1 cellular context compared by ENCODE assay signal in the genomic region with DNA sequence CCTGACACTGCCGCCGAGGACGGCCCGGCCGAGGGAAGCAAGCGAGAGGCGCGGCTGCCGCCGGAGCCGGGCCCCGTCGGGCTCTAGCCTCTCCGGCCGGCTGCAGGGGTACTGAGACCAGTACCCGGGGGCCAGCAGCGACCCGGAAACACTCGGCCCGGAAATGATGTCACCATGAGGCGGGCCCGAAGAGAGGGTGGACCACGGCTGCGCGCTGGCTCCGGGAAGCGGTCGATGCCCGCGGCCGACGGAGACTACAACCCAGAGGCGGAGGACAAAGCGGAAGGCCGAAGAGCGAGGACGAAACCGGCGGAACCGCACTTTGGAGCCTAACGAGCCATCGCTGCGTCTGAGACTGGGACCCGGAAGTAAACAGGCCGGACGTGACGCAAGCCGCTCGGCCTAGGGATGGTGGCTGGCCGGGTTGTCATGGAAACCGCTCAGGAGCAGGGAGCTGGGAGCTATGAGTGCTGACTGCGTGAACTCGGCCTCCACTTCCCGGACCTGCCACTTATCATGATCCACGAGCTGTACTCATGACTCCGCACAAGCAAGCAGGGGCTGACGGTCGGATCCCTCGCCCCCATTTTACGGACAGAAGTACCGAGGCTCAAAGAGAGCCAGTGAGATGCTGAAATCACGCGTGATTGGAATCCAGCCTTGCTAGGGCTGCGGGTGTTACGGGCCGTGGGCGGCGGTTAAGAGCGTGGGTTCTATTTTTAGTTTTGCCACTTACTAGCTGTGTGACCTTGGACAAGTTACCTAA.
A peak's percentile ranks its signal among the peaks of the same experiment; 100 is the strongest.
TF ChIP-seq lines count a peak whose summit lies in the region.

A gene with protein sequence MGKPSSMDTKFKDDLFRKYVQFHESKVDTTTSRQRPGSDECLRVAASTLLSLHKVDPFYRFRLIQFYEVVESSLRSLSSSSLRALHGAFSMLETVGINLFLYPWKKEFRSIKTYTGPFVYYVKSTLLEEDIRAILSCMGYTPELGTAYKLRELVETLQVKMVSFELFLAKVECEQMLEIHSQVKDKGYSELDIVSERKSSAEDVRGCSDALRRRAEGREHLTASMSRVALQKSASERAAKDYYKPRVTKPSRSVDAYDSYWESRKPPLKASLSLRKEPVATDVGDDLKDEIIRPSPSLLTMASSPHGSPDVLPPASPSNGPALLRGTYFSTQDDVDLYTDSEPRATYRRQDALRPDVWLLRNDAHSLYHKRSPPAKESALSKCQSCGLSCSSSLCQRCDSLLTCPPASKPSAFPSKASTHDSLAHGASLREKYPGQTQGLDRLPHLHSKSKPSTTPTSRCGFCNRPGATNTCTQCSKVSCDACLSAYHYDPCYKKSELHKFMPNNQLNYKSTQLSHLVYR (minus strand): TSS at position 150 of the 766 bp plus-strand sequence. CDS start 7,039 bp downstream, outside the sequence.

TF ChIP-seq in HepG2, 621 proteins besides CTCF, POLR2A, EP300 and RAD21 (continued from another document and continues in another):
- TF ChIP-seq ZNF556 (CRISPR knock-in tag; IDR thresholded peaks at IDR 0.05; ENCODE audit: borderline replicate concordance), result peak; percentile 77; the same call in 1 of the 2 replicates
- peak; percentile 83 for TF ChIP-seq PHF8 (CRISPR knock-in tag; IDR thresholded peaks at IDR 0.05)
- peak; percentile 69 for TF ChIP-seq HCFC1 (IDR thresholded peaks at IDR 0.05; ENCODE audit: low read depth, low read length)
- TF ChIP-seq GATAD1 (CRISPR knock-in tag; IDR thresholded peaks at IDR 0.05), result peak; percentile 95
- TF ChIP-seq MTA3 (CRISPR knock-in tag; IDR thresholded peaks at IDR 0.05), result no peak
- TF ChIP-seq CCAR2 (optimal IDR thresholded peaks at IDR 0.05; ENCODE audit: low read depth, low read length), result no peak
- TF ChIP-seq, protein P1, sequence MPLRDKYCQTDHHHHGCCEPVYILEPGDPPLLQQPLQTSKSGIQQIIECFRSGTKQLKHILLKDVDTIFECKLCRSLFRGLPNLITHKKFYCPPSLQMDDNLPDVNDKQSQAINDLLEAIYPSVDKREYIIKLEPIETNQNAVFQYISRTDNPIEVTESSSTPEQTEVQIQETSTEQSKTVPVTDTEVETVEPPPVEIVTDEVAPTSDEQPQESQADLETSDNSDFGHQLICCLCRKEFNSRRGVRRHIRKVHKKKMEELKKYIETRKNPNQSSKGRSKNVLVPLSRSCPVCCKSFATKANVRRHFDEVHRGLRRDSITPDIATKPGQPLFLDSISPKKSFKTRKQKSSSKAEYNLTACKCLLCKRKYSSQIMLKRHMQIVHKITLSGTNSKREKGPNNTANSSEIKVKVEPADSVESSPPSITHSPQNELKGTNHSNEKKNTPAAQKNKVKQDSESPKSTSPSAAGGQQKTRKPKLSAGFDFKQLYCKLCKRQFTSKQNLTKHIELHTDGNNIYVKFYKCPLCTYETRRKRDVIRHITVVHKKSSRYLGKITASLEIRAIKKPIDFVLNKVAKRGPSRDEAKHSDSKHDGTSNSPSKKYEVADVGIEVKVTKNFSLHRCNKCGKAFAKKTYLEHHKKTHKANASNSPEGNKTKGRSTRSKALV (CRISPR knock-in tag; IDR thresholded peaks at IDR 0.05), result no peak; the same call in 1 of the 2 replicates
- no peak for TF ChIP-seq ZNF17 (CRISPR knock-in tag; IDR thresholded peaks at IDR 0.05)
- peak; percentile 90; the same call in 1 of the 2 replicates for TF ChIP-seq ZNF30 (CRISPR knock-in tag; IDR thresholded peaks at IDR 0.05)
- TF ChIP-seq ZKSCAN5 (CRISPR knock-in tag; IDR thresholded peaks at IDR 0.05), result peak; percentile 16; the same call in 1 of the 2 replicates
- no peak for TF ChIP-seq ZBTB37 (CRISPR knock-in tag; IDR thresholded peaks at IDR 0.05)
- no peak for TF ChIP-seq ATRX (CRISPR knock-in tag; IDR thresholded peaks at IDR 0.05; ENCODE audit: borderline replicate concordance)
- peak; percentile 98 for TF ChIP-seq ZNF619 (CRISPR knock-in tag; IDR thresholded peaks at IDR 0.05)
- peak; percentile 60; the same call in 1 of the 2 replicates for TF ChIP-seq MEF2D (CRISPR knock-in tag; IDR thresholded peaks at IDR 0.05)
- TF ChIP-seq, protein P2, sequence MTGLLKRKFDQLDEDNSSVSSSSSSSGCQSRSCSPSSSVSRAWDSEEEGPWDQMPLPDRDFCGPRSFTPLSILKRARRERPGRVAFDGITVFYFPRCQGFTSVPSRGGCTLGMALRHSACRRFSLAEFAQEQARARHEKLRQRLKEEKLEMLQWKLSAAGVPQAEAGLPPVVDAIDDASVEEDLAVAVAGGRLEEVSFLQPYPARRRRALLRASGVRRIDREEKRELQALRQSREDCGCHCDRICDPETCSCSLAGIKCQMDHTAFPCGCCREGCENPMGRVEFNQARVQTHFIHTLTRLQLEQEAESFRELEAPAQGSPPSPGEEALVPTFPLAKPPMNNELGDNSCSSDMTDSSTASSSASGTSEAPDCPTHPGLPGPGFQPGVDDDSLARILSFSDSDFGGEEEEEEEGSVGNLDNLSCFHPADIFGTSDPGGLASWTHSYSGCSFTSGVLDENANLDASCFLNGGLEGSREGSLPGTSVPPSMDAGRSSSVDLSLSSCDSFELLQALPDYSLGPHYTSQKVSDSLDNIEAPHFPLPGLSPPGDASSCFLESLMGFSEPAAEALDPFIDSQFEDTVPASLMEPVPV (CRISPR knock-in tag; IDR thresholded peaks at IDR 0.05), result no peak; the same call in 1 of the 2 replicates
- TF ChIP-seq, protein P3, sequence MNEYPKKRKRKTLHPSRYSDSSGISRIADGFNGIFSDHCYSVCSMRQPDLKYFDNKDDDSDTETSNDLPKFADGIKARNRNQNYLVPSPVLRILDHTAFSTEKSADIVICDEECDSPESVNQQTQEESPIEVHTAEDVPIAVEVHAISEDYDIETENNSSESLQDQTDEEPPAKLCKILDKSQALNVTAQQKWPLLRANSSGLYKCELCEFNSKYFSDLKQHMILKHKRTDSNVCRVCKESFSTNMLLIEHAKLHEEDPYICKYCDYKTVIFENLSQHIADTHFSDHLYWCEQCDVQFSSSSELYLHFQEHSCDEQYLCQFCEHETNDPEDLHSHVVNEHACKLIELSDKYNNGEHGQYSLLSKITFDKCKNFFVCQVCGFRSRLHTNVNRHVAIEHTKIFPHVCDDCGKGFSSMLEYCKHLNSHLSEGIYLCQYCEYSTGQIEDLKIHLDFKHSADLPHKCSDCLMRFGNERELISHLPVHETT (CRISPR knock-in tag; conservative IDR thresholded peaks at IDR 0.05), result peak; percentile 95
- peak; percentile 94 for TF ChIP-seq ZSCAN29 (CRISPR knock-in tag; conservative IDR thresholded peaks at IDR 0.05)
- peak; percentile 73; the same call in 1 of the 2 replicates for TF ChIP-seq ZNF263 (CRISPR knock-in tag; IDR thresholded peaks at IDR 0.05)
- TF ChIP-seq, protein P4, sequence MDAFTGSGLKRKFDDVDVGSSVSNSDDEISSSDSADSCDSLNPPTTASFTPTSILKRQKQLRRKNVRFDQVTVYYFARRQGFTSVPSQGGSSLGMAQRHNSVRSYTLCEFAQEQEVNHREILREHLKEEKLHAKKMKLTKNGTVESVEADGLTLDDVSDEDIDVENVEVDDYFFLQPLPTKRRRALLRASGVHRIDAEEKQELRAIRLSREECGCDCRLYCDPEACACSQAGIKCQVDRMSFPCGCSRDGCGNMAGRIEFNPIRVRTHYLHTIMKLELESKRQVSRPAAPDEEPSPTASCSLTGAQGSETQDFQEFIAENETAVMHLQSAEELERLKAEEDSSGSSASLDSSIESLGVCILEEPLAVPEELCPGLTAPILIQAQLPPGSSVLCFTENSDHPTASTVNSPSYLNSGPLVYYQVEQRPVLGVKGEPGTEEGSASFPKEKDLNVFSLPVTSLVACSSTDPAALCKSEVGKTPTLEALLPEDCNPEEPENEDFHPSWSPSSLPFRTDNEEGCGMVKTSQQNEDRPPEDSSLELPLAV (CRISPR knock-in tag; conservative IDR thresholded peaks at IDR 0.05; ENCODE audit: low read depth), result no peak
- TF ChIP-seq ZFP41 (CRISPR knock-in tag; IDR thresholded peaks at IDR 0.05; ENCODE audit: borderline replicate concordance), result no peak; the same call in 1 of the 2 replicates
- peak; percentile 73 for TF ChIP-seq SATB2 (CRISPR knock-in tag; IDR thresholded peaks at IDR 0.05)
- TF ChIP-seq, protein P5, sequence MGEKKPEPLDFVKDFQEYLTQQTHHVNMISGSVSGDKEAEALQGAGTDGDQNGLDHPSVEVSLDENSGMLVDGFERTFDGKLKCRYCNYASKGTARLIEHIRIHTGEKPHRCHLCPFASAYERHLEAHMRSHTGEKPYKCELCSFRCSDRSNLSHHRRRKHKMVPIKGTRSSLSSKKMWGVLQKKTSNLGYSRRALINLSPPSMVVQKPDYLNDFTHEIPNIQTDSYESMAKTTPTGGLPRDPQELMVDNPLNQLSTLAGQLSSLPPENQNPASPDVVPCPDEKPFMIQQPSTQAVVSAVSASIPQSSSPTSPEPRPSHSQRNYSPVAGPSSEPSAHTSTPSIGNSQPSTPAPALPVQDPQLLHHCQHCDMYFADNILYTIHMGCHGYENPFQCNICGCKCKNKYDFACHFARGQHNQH (CRISPR knock-in tag; IDR thresholded peaks at IDR 0.05), result peak; percentile 63
- TF ChIP-seq, protein P6, sequence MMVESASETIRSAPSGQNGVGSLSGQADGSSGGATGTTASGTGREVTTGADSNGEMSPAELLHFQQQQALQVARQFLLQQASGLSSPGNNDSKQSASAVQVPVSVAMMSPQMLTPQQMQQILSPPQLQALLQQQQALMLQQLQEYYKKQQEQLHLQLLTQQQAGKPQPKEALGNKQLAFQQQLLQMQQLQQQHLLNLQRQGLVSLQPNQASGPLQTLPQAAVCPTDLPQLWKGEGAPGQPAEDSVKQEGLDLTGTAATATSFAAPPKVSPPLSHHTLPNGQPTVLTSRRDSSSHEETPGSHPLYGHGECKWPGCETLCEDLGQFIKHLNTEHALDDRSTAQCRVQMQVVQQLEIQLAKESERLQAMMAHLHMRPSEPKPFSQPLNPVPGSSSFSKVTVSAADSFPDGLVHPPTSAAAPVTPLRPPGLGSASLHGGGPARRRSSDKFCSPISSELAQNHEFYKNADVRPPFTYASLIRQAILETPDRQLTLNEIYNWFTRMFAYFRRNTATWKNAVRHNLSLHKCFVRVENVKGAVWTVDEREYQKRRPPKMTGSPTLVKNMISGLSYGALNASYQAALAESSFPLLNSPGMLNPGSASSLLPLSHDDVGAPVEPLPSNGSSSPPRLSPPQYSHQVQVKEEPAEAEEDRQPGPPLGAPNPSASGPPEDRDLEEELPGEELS (CRISPR knock-in tag; IDR thresholded peaks at IDR 0.05), result peak; percentile 65
- peak; percentile 96 for TF ChIP-seq THAP9 (CRISPR knock-in tag; IDR thresholded peaks at IDR 0.05; ENCODE audit: borderline replicate concordance)
- TF ChIP-seq ZNF451 (CRISPR knock-in tag; IDR thresholded peaks at IDR 0.05), result peak; percentile 71; the same call in 1 of the 2 replicates
- peak; percentile 91; the same call in 1 of the 2 replicates for TF ChIP-seq THYN1 (CRISPR knock-in tag; IDR thresholded peaks at IDR 0.05; ENCODE audit: borderline replicate concordance, low read depth)
- no peak for TF ChIP-seq ZNF512B (CRISPR knock-in tag; IDR thresholded peaks at IDR 0.05; ENCODE audit: borderline replicate concordance)
- TF ChIP-seq POLR2G (IDR thresholded peaks at IDR 0.05; ENCODE audit: low read depth, low read length), result peak; percentile 88
- peak; percentile 96; the same call in 1 of the 2 replicates for TF ChIP-seq REPIN1 (CRISPR knock-in tag; IDR thresholded peaks at IDR 0.05; ENCODE audit: borderline replicate concordance, low read depth)
- TF ChIP-seq ZMAT3 (CRISPR knock-in tag; conservative IDR thresholded peaks at IDR 0.05), result peak; percentile 25; the same call in 1 of the 2 replicates
- no peak for TF ChIP-seq HNRNPK (IDR thresholded peaks at IDR 0.05; ENCODE audit: low read depth, low read length, poor library complexity, severe bottlenecking)
